Comparison of ENCODE assay signal across 1 cellular context in genomic region chr19:35272122-35272715, GRCh38.
A peak's percentile ranks its signal among the peaks of the same experiment; 100 is the strongest.
TF ChIP-seq lines count a peak whose summit lies in the region.

No MANE protein-coding gene starts in this region.

TF ChIP-seq in GM12878, 131 proteins besides CTCF, POLR2A, EP300 and RAD21:
- TF ChIP-seq ZNF384 (IDR thresholded peaks at IDR 0.05; ENCODE audit: borderline replicate concordance, low read depth, low read length): no peak
- 0 out of 2 replicates have a peak, but pooled peaks have one; percentile 42 for TF ChIP-seq EED (IDR thresholded peaks at IDR 0.05; ENCODE audit: low read depth)
- no peak for TF ChIP-seq MYC (IDR thresholded peaks at IDR 0.05; ENCODE audit: insufficient read depth, insufficient read length, insufficient replicate concordance, low read length, severe bottlenecking)
- TF ChIP-seq YY1 (IDR thresholded peaks at IDR 0.05; ENCODE audit: low read depth, low read length): peak; percentile 45; the same call in 1 of the 2 replicates
- TF ChIP-seq RUNX3 (IDR thresholded peaks at IDR 0.05; ENCODE audit: low read length): peak; percentile 16; the same call in 1 of the 2 replicates
- TF ChIP-seq NR2C1 (IDR thresholded peaks at IDR 0.05): no peak
- no peak for TF ChIP-seq CEBPZ (IDR thresholded peaks at IDR 0.05; ENCODE audit: low read depth, low read length)
- TF ChIP-seq ZBED1 (IDR thresholded peaks at IDR 0.05; ENCODE audit: borderline replicate concordance): no peak
- peak; percentile 39; the same call in 1 of the 2 replicates for TF ChIP-seq RELB (IDR thresholded peaks at IDR 0.05; ENCODE audit: low read depth)
- peak; percentile 67; the same call in 1 of the 2 replicates for TF ChIP-seq SPI1 (IDR thresholded peaks at IDR 0.05; ENCODE audit: borderline replicate concordance, insufficient read depth, low read depth, low read length)
- TF ChIP-seq E4F1 (IDR thresholded peaks at IDR 0.05; ENCODE audit: borderline replicate concordance, partially characterized antibody): no peak
- 0 out of 2 replicates have a peak, but pooled peaks have one; percentile 22 for TF ChIP-seq NBN (IDR thresholded peaks at IDR 0.05)
- peak; percentile 53 for TF ChIP-seq IKZF1 (conservative IDR thresholded peaks at IDR 0.05)
- TF ChIP-seq FOXM1 (IDR thresholded peaks at IDR 0.05; ENCODE audit: low read depth, low read length): no peak
- TF ChIP-seq LARP7 (IDR thresholded peaks at IDR 0.05): no peak
- 0 out of 2 replicates have a peak, but pooled peaks have one; percentile 57 for TF ChIP-seq ZBTB33 (IDR thresholded peaks at IDR 0.05)
- TF ChIP-seq MLLT1 (IDR thresholded peaks at IDR 0.05): peak; percentile 84
- TF ChIP-seq SMAD5 (IDR thresholded peaks at IDR 0.05; ENCODE audit: low read depth): no peak
- no peak for TF ChIP-seq MEF2B (IDR thresholded peaks at IDR 0.05; ENCODE audit: partially characterized antibody, poor library complexity, severe bottlenecking)
- TF ChIP-seq RBBP5 (conservative IDR thresholded peaks at IDR 0.05): no peak
